ENCODE assay signal across 22 cellular contexts in the genomic region with DNA sequence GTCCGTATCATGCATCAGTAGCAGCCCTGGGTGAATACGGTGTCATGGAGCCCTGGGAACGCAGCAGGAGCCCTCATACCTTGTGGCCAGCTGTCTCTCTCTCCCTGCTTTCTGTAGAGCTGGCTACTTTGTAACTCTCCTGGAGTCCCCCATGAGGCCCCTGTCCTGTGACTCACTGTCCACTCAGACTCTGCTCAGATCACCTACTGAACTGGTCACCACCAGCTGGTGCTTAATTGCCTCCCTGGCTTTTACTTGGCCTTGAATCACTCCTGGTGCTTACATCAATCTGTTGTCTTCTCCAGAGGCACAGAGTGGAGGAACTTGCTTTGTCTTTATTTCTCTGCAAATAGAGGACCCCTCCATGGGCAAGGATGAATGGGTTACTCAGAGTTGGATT.
DNase-seq lines count a peak whose midpoint lies in the region; ATAC-seq and TF ChIP-seq lines count a peak whose summit lies in the region.
"Had no signal": no experiment of that assay in that cellular context is flagged by ENCODE, and none has a peak within 500 bp of the region (broad histone marks: within the 10 kb centered on the region; RNA-seq: fewer than 3 reads in every experiment).

No MANE protein-coding gene starts in this region.

- no peak overlapping the region for H2AK5ac ChIP-seq in mesenchymal stem cell (ENCODE audit: low read length, severe bottlenecking)

- no peak overlapping the region for H4K8ac ChIP-seq in mesenchymal stem cell (ENCODE audit: low read length)

- H2BK15ac ChIP-seq in mesenchymal stem cell (ENCODE audit: low read depth, poor library complexity, severe bottlenecking): no peak overlapping the region

- DNase-seq in HCEC 1CT (peak; percentile 79), T1000 (lab: John Stamatoyannopoulos, UW) (peak; percentile 23), mesenchymal stem cell (peak; percentile 86), tibial artery (no peak)
- no peak for DNase-seq in stimulated activated CD4-positive, alpha-beta T cell treated with anti-CD3 and anti-CD28 coated beads, Interleukin-12 subunit alpha, Interleukin-12 subunit beta, amount 100 ng/mL, for 4 hours
- DNase-seq: activated CD4-positive, alpha-beta T cell treated with anti-CD3 and anti-CD28 coated beads for 36 hours; activated naive CD4-positive, alpha-beta T cell treated with anti-CD3 and anti-CD28 coated beads, Interleukin-2, amount 50 U/mL, for 16 hours; AML-193; anterior cingulate cortex; COR-L47; foreskin melanocyte; H7; immature natural killer cell; mucosa of descending colon; NCI-H526 treated with DMSO at 0.1 percent for 48 hours; testis had no signal

- WGBS in mesenchymal stem cell: 66% methylated on average over 3 of the region's 3 CpGs

- no peaks in the 10 kb centered on the region for H3K9me3 ChIP-seq in BLaER1 treated with 17β-estradiol and CSF1 and Interleukin-3, amounts not matched to agents 10 nM and 100 nM (replicated peaks in 1 of 11)
- no peaks in the 10 kb centered on the region for H3K9me3 ChIP-seq in mesenchymal stem cell (ENCODE audit: control insufficient read depth, low read length)
- H3K9me3 ChIP-seq in tibial artery: no peaks in the 10 kb centered on the region
- H3K9me3 ChIP-seq: mucosa of descending colon, testis had no signal

- no peak overlapping the region for H4K91ac ChIP-seq in mesenchymal stem cell (ENCODE audit: low read length)

- H2BK5ac ChIP-seq in mesenchymal stem cell (ENCODE audit: low read depth, low read length, poor library complexity, severe bottlenecking): no peak overlapping the region

- H2BK120ac ChIP-seq in mesenchymal stem cell (ENCODE audit: low read depth, low read length): no peak overlapping the region

- H3K79me1 ChIP-seq in mesenchymal stem cell (replicated peaks; ENCODE audit: low read length, poor library complexity, severe bottlenecking): no peaks in the 10 kb centered on the region

- no peak overlapping the region for H3K9ac ChIP-seq in BLaER1 treated with 17β-estradiol and CSF1 and Interleukin-3, amounts not matched to agents 10 nM and 100 nM
- H3K9ac ChIP-seq in mesenchymal stem cell (ENCODE audit: low read length): no peak overlapping the region

- no peak for ATAC-seq in HG03045 (IDR thresholded peaks at IDR 0.05; ENCODE audit: unreplicated experiment)
- ATAC-seq: activated CD4-positive, alpha-beta T cell treated with anti-CD3 and anti-CD28 coated beads for 36 hours; mucosa of descending colon; stimulated activated memory B cell treated with anti-CD40 and anti-IgM and Interleukin-4, amounts not matched to agents 10 μg/mL and 1 μg/mL and 100 μg/mL, for 72 hours had no signal

- H3K27me3 ChIP-seq in BLaER1 treated with 17β-estradiol and CSF1 and Interleukin-3, amounts not matched to agents 10 nM and 100 nM: no peaks in the 10 kb centered on the region
- peaks cover 0 to 20% of the 10 kb centered on the region in 2 experiments for H3K27me3 ChIP-seq in mesenchymal stem cell (ENCODE audit: control insufficient read depth in 1 of 2, insufficient read depth in 1 of 2, low read length in 2 of 2)
- no peaks in the 10 kb centered on the region for H3K27me3 ChIP-seq in tibial artery
- H3K27me3 ChIP-seq: hepatocyte, testis had no signal

- H3K4me2 ChIP-seq in BLaER1 treated with 17β-estradiol and CSF1 and Interleukin-3, amounts not matched to agents 10 nM and 100 nM: peak overlapping the region in 8 of 11 experiments; percentile 86 to 95 (median 92); a peak in 15 of 22 replicates
- H3K4me2 ChIP-seq in mesenchymal stem cell (ENCODE audit: low read length, poor library complexity, severe bottlenecking): no peak overlapping the region
- H3K4me2 ChIP-seq: hepatocyte had no signal

- H3K14ac ChIP-seq in mesenchymal stem cell (ENCODE audit: low read length in 2 of 2): no peak overlapping the region

- no peak overlapping the region for H3K27ac ChIP-seq in BLaER1 treated with 17β-estradiol and CSF1 and Interleukin-3, amounts not matched to agents 10 nM and 100 nM
- H3K27ac ChIP-seq in mesenchymal stem cell (ENCODE audit: low read length, poor library complexity, severe bottlenecking): no peak overlapping the region
- H3K27ac ChIP-seq in tibial artery: no peak overlapping the region
- H3K27ac ChIP-seq: epithelial cell of prostate, hepatocyte, skin epidermis, testis had no signal

- peak overlapping the region; percentile 11 to 28 for H2BK12ac ChIP-seq in mesenchymal stem cell (ENCODE audit: low read length in 2 of 2)

- intact Hi-C loops in tibial artery (cut with DNase I; ENCODE audit: low total_unique reads): no loop called here

- H3K4me3 ChIP-seq in BLaER1 treated with 17β-estradiol and CSF1 and Interleukin-3, amounts not matched to agents 10 nM and 100 nM: no peak overlapping the region
- H3K4me3 ChIP-seq in mesenchymal stem cell (ENCODE audit: insufficient read depth in 1 of 2, low read depth in 1 of 2, low read length in 2 of 2) (peak overlapping the region in 1 of 2 experiments; percentile 15), tibial artery (no peak overlapping the region)
- H3K4me3 ChIP-seq: hepatocyte, mucosa of descending colon, skin epidermis, testis had no signal

- H3K23ac ChIP-seq in mesenchymal stem cell (ENCODE audit: low read length in 2 of 2): peak overlapping the region in 1 of 2 experiments; percentile 70

- H3K36me3 ChIP-seq in BLaER1 treated with 17β-estradiol and CSF1 and Interleukin-3, amounts not matched to agents 10 nM and 100 nM: no peaks in the 10 kb centered on the region
- H3K36me3 ChIP-seq in mesenchymal stem cell (ENCODE audit: control insufficient read depth in 1 of 2, insufficient read depth in 2 of 2, low read depth in 1 of 2, low read length in 2 of 2) (no peaks in the 10 kb centered on the region), tibial artery (no peaks in the 10 kb centered on the region)

- H4K20me1 ChIP-seq in BLaER1 treated with 17β-estradiol and CSF1 and Interleukin-3, amounts not matched to agents 10 nM and 100 nM: no peaks in the 10 kb centered on the region

- no peak overlapping the region for H2AFZ ChIP-seq in mesenchymal stem cell (ENCODE audit: low read depth, low read length)
- H2AFZ ChIP-seq: hepatocyte had no signal

- no peak for TF ChIP-seq CTCF in tibial artery (IDR thresholded peaks at IDR 0.05)

- H3K18ac ChIP-seq in mesenchymal stem cell (ENCODE audit: low read depth in 1 of 2, low read length in 2 of 2): no peak overlapping the region

- H3K4ac ChIP-seq in mesenchymal stem cell (ENCODE audit: low read depth in 1 of 2, low read length in 2 of 2): peak overlapping the region in 1 of 2 experiments; percentile 9

- peaks cover 12 to 34% (median 27%) of the 10 kb centered on the region in 10 experiments for H3K4me1 ChIP-seq in BLaER1 treated with 17β-estradiol and CSF1 and Interleukin-3, amounts not matched to agents 10 nM and 100 nM
- H3K4me1 ChIP-seq in mesenchymal stem cell (ENCODE audit: control insufficient read depth, insufficient read depth, low read depth, low read length): peaks cover 8% of the 10 kb centered on the region
- peaks cover 0 to 3% (median 0%) of the 10 kb centered on the region in 4 donors for H3K4me1 ChIP-seq in tibial artery

Comparison
In these comparisons a context has a peak if more than half of its experiments do, and no peak if none do; other contexts are left out.
1. DNase-seq: peak in HCEC 1CT (single experiment), T1000 (single experiment) and mesenchymal stem cell (single experiment); none in stimulated activated CD4-positive, alpha-beta T cell treated with anti-CD3 and anti-CD28 coated beads, Interleukin-12 subunit alpha, Interleukin-12 subunit beta, amount 100 ng/mL, for 4 hours (single experiment) and tibial artery (0 of 2).